24 cellular contexts compared by ENCODE assay signal in the genomic region with DNA sequence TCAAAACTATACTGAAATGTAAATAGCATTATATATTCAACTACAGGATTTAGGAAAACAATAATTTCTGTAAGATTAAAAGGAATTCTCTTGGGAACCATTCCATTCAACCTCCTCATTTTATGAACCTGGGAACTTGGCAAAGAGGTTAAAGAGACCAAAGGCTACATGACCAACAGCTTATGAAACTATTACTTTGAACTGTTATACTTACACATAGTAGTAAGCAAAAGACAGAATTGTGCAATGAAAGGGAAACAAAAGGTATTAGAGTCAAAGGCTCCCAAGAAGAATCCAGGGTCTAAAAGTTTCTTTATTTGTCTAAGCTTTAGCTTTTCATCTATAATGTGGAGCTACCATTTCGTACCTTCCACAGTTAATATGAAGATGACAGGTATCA. TPM values are rescaled to one million over a fixed set of nuclear protein-coding genes. Genes with fewer than 3 reads are reported as not detected.
DNase-seq lines count a peak whose midpoint lies in the region; ATAC-seq, FAIRE-seq and TF ChIP-seq lines count a peak whose summit lies in the region.
"Had no signal": no experiment of that assay in that cellular context is flagged by ENCODE, and none has a peak within 500 bp of the region (broad histone marks: within the 10 kb centered on the region; RNA-seq: fewer than 3 reads in every experiment).

No MANE protein-coding gene starts in this region.

- H4K20me1 ChIP-seq in GM12878 (ENCODE audit: control insufficient read depth, insufficient read depth) = no peaks in the 10 kb centered on the region
- no peaks in the 10 kb centered on the region for H4K20me1 ChIP-seq in neural cell (ENCODE audit: insufficient read depth)

- H3K4me1 ChIP-seq in GM12878 (ENCODE audit: control insufficient read depth, insufficient read depth, low read length) = peaks cover 10% of the 10 kb centered on the region; the same call in 1 of the 2 replicates
- H3K4me1 ChIP-seq: A549 had no signal

- in situ Hi-C loops in GM12878 (cut with MboI) = no loop called here

- SMC1A ChIA-PET in GM12878 (lab: Charles Lee; ENCODE audit: uncharacterized antibody, unreplicated experiment) = interaction anchor here (2.4 kb wide), 1 partner anchor 11 kb away, joined by 7 read pairs; no protein-coding TSS in a partner anchor

- no peak for TF ChIP-seq EP300 in GM12878 (IDR thresholded peaks at IDR 0.05; ENCODE audit: borderline replicate concordance in 1 of 2, control insufficient read depth in 1 of 2, low read depth in 2 of 2, low read length in 2 of 2)
- TF ChIP-seq EP300 in neural cell (conservative IDR thresholded peaks at IDR 0.05; ENCODE audit: poor library complexity, severe bottlenecking) = no peak

- POLR2A ChIA-PET in GM12878 (lab: Charles Lee) = no interaction called here

- WGBS in GM12878 (ENCODE audit: insufficient coverage, insufficient replicate concordance, low lambda C conversion rate, missing lambda C conversion rate) = 96% methylated on average over 1 of the region's 1 CpG

- FAIRE-seq in GM12878 (lab: Jason Lieb, UNC) = no peak
- FAIRE-seq: G401.6, HTR-8/SVneo had no signal

- ATAC-seq in GM12878 (no peak), GM21528 (IDR thresholded peaks at IDR 0.05; ENCODE audit: low FRiP score, unreplicated experiment) (no peak)
- ATAC-seq: A549 had no signal

- H3F3A ChIP-seq in neural cell (ENCODE audit: insufficient read depth, low read length, poor library complexity, severe bottlenecking) = peaks cover 4% of the 10 kb centered on the region

- DNase-seq in CD1c-positive myeloid dendritic cell (ENCODE audit: extremely low spot score) (peak; percentile 24), GM12878 (ENCODE audit: low read depth, low spot score) (no peak), fibroblast of pulmonary artery (ENCODE audit: low read depth) (peak; percentile 41), NCI-H2227 treated with DMSO at 0.1 percent for 48 hours (lab: John Stamatoyannopoulos, UW) (no peak), NCI-H446 (lab: John Stamatoyannopoulos, UW) (no peak), NCI-H2107 (lab: John Stamatoyannopoulos, UW) (no peak)
- DNase-seq: C1 segment of cervical spinal cord, DMS 273 treated with DMSO at 0.1 percent for 48 hours, DND-41, H9, Kasumi-1, MM.1S, NCI-H1105 treated with DMSO at 0.1 percent for 48 hours, NCI-H1694, NCI-H524, SHP77, SK-N-SH had no signal

- H3K36me3 ChIP-seq in GM12878 (ENCODE audit: control insufficient read depth in 2 of 2, insufficient read depth in 2 of 2, low read length in 1 of 2) (no peaks in the 10 kb centered on the region), neural cell (ENCODE audit: insufficient read depth, low read length) (peaks cover 3% of the 10 kb centered on the region)

- no peak for TF ChIP-seq CTCF in GM12878 (IDR thresholded peaks at IDR 0.05 in 2 of 3, conservative IDR thresholded peaks at IDR 0.05 in 1 of 3; ENCODE audit: control insufficient read depth in 2 of 3, extremely low read depth in 1 of 3, insufficient read depth in 1 of 3, low read depth in 3 of 3, low read length in 3 of 3)
- no peak for TF ChIP-seq CTCF in fibroblast of pulmonary artery (IDR thresholded peaks at IDR 0.05; ENCODE audit: low read length, missing control alignments)
- TF ChIP-seq CTCF in neural cell (IDR thresholded peaks at IDR 0.05; ENCODE audit: poor library complexity, severe bottlenecking) = no peak

- H3K4me2 ChIP-seq in GM12878 (ENCODE audit: control insufficient read depth, insufficient read depth) (peak overlapping the region; percentile 27; the same call in 1 of the 2 replicates), neural cell (ENCODE audit: low read length) (peak overlapping the region; percentile 2)
- H3K4me2 ChIP-seq: A549, SK-N-SH had no signal

- TF ChIP-seq RAD21 in GM12878 (IDR thresholded peaks at IDR 0.05; ENCODE audit: insufficient read depth, low read depth, low read length) (no peak), neural cell (conservative IDR thresholded peaks at IDR 0.05) (no peak)

- H3K4me3 ChIP-seq in GM12878 (no peak overlapping the region), fibroblast of pulmonary artery (replicated peaks; ENCODE audit: low read depth, low read length) (no peak overlapping the region), neural cell (ENCODE audit: low read length) (no peak overlapping the region)
- H3K4me3 ChIP-seq: A549 had no signal

- no peak for TF ChIP-seq POLR2A in GM12878 (IDR thresholded peaks at IDR 0.05; ENCODE audit: low read depth, low read length)

- H3K9me3 ChIP-seq in GM12878 (replicated peaks; ENCODE audit: control insufficient read depth, insufficient read depth, low read length) (no peaks in the 10 kb centered on the region), neural cell (ENCODE audit: low read length) (no peaks in the 10 kb centered on the region)
- H3K9me3 ChIP-seq: A549, SK-N-SH had no signal

- BruUV-seq in GM12878 (replicated peaks; lab: Mats Ljungman, UMichigan) = no TSS peak

- H3K9me2 ChIP-seq in neural cell (ENCODE audit: insufficient read depth, low read length) = no peaks in the 10 kb centered on the region
- H3K9me2 ChIP-seq: SK-N-SH had no signal

- CTCF ChIA-PET in GM12878 (lab: Yijun Ruan, JAX) = no interaction called here

- intact Hi-C loops in GM12878 (cut with micrococcal nuclease; ENCODE audit: unreplicated experiment) = no loop called here

- no peak overlapping the region for H2AFZ ChIP-seq in GM12878 (ENCODE audit: control insufficient read depth, low read depth, low read length)
- H2AFZ ChIP-seq in neural cell (ENCODE audit: low read depth, low read length) = no peak overlapping the region

- H3K79me2 ChIP-seq in GM12878 (ENCODE audit: control insufficient read depth, insufficient read depth, low read length) (no peaks in the 10 kb centered on the region), neural cell (replicated peaks; ENCODE audit: insufficient read depth, low read length) (peaks cover 32% of the 10 kb centered on the region)

- H3K27ac ChIP-seq in GM12878 (ENCODE audit: control insufficient read depth, insufficient read depth) = no peak overlapping the region; the same call in 1 of the 2 replicates
- H3K27ac ChIP-seq in neural cell (ENCODE audit: low read length) = no peak overlapping the region
- H3K27ac ChIP-seq: A549 had no signal

- H3K9ac ChIP-seq in GM12878 (ENCODE audit: control insufficient read depth, insufficient read depth, low read length) (no peak overlapping the region), neural cell (ENCODE audit: low read length) (no peak overlapping the region)
- H3K9ac ChIP-seq: SK-N-SH had no signal

- RAD21 ChIA-PET in GM12878 (lab: Charles Lee; ENCODE audit: unreplicated experiment) = interaction anchor here (1.1 kb wide), 1 partner anchor 20 kb away, joined by 3 read pairs; no protein-coding TSS in a partner anchor

- H3K27me3 ChIP-seq in GM12878 (replicated peaks in 1 of 2; ENCODE audit: control insufficient read depth in 2 of 2, insufficient read depth in 2 of 2, low read length in 1 of 2) (no peaks in the 10 kb centered on the region), neural cell (ENCODE audit: insufficient read depth, low read depth, low read length) (no peaks in the 10 kb centered on the region)

RNA-seq across cellular contexts. Expression of gene C9orf72, which starts 7.2 kb away (rescaled TPM):
- 71.6 and 71.7 TPM in 2 replicates for total RNA-seq in GM12878 (2013; cell fraction: nucleolus; rRNA removed)
- 6.0 and 8.1 TPM in 2 replicates for total RNA-seq in GM12878 (2014; rRNA removed)
- 7.3 and 7.6 TPM in 2 replicates for total RNA-seq in GM12878 (2014; rRNA removed; fragmentation: Illumina TruSeq; extraction: Trizol)
- total RNA-seq in GM12878 (2021) = 6.4 and 7.2 TPM in 2 replicates
- polyA plus RNA-seq in GM12878 (2011; ENCODE audit: low read depth) = 2.0 TPM
- polyA plus RNA-seq in GM12878 (2011; rRNA removed) = 8.6 and 15.6 TPM in 2 replicates
- polyA plus RNA-seq in GM12878 (2011; cell fraction: cytosol; rRNA removed) = 1.6 and 2.2 TPM in 2 replicates
- 10.7 and 13.6 TPM in 2 replicates for polyA plus RNA-seq in GM12878 (2011; cell fraction: nucleus; rRNA removed)
- 4.6 and 5.7 TPM in 2 replicates for polyA plus RNA-seq in GM12878 (2012)
- polyA plus RNA-seq in GM12878 (2014; fragmentation: Illumina TruSeq; extraction: Trizol) = 5.8 and 9.7 TPM in 2 replicates
- polyA plus RNA-seq in GM12878 (2014; fragmentation: Nextera tagmentation; extraction: Ambion mirVana) = 1 to 10 TPM; 5.3 to 9.0 TPM
- 3.0 and 4.8 TPM in 2 replicates for polyA plus RNA-seq in GM12878 (2014; rRNA removed)
- polyA plus RNA-seq in GM12878 (2016; fragmentation: Nextera tagmentation; extraction: Ambion mirVana) = 1 to 10 TPM; 6.4 TPM
- polyA minus RNA-seq in GM12878 (2011; rRNA and poly(A)+ RNA removed) = 7.2 and 11.3 TPM in 2 replicates
- 1.9 and 2.8 TPM in 2 replicates for polyA minus RNA-seq in GM12878 (2011; cell fraction: cytosol; rRNA and poly(A)+ RNA removed)
- polyA minus RNA-seq in GM12878 (2011; cell fraction: nucleus; rRNA and poly(A)+ RNA removed) = 14.7 and 15.0 TPM in 2 replicates
- 146 and 166 TPM in 2 replicates for polyA plus RNA-seq in neural cell
- polyA minus RNA-seq in neural cell = 121 and 135 TPM in 2 replicates

RNA-seq across cellular contexts. Expression of gene MOB3B, which starts 36.5 kb away (rescaled TPM):
- total RNA-seq in GM12878 (2013; cell fraction: nucleolus; rRNA removed) = 5.7 and 5.9 TPM in 2 replicates
- total RNA-seq in GM12878 (2014; rRNA removed) = 0.71 and 0.79 TPM in 2 replicates
- total RNA-seq in GM12878 (2014; rRNA removed; fragmentation: Illumina TruSeq; extraction: Trizol) = 0.74 and 1.1 TPM in 2 replicates
- total RNA-seq in GM12878 (2021) = 1.4 and 1.7 TPM in 2 replicates
- 0.17 TPM for polyA plus RNA-seq in GM12878 (2011; ENCODE audit: low read depth)
- polyA plus RNA-seq in GM12878 (2011; rRNA removed) = 2.7 and 2.9 TPM in 2 replicates
- polyA plus RNA-seq in GM12878 (2011; cell fraction: cytosol; rRNA removed) = 1.8 and 2.1 TPM in 2 replicates
- 1.4 and 1.5 TPM in 2 replicates for polyA plus RNA-seq in GM12878 (2011; cell fraction: nucleus; rRNA removed)
- polyA plus RNA-seq in GM12878 (2012) = 0.38 and 0.45 TPM in 2 replicates
- polyA plus RNA-seq in GM12878 (2014; fragmentation: Illumina TruSeq; extraction: Trizol) = 1.5 and 1.6 TPM in 2 replicates
- under 1 TPM; 0.44 to 0.85 TPM for polyA plus RNA-seq in GM12878 (2014; fragmentation: Nextera tagmentation; extraction: Ambion mirVana)
- 0.96 and 1.0 TPM in 2 replicates for polyA plus RNA-seq in GM12878 (2014; rRNA removed)
- polyA plus RNA-seq in GM12878 (2016; fragmentation: Nextera tagmentation; extraction: Ambion mirVana) = under 1 TPM; 0.78 to 0.80 TPM
- polyA minus RNA-seq in GM12878 (2011; rRNA and poly(A)+ RNA removed) = 4.4 and 4.8 TPM in 2 replicates
- 1.5 and 2.0 TPM in 2 replicates for polyA minus RNA-seq in GM12878 (2011; cell fraction: cytosol; rRNA and poly(A)+ RNA removed)
- polyA minus RNA-seq in GM12878 (2011; cell fraction: nucleus; rRNA and poly(A)+ RNA removed) = 2.4 and 3.2 TPM in 2 replicates
- polyA plus RNA-seq in neural cell = 1.8 and 2.2 TPM in 2 replicates
- 2.9 and 3.9 TPM in 2 replicates for polyA minus RNA-seq in neural cell
- total RNA-seq: RPMI7951 had no signal

RNA-seq across cellular contexts. Expression of gene IFNK, which starts 42.0 kb away (rescaled TPM):
- total RNA-seq in GM12878 (2013; cell fraction: nucleolus; rRNA removed) = not detected in 2 replicates
- not detected in 2 replicates for total RNA-seq in GM12878 (2014; rRNA removed)
- not detected in 2 replicates for total RNA-seq in GM12878 (2014; rRNA removed; fragmentation: Illumina TruSeq; extraction: Trizol)
- not detected in 2 replicates for total RNA-seq in GM12878 (2021)
- polyA plus RNA-seq in GM12878 (2011; ENCODE audit: low read depth) = not detected
- not detected in 2 replicates for polyA plus RNA-seq in GM12878 (2011; rRNA removed)
- not detected in 2 replicates for polyA plus RNA-seq in GM12878 (2011; cell fraction: cytosol; rRNA removed)
- not detected in 2 replicates for polyA plus RNA-seq in GM12878 (2011; cell fraction: nucleus; rRNA removed)
- polyA plus RNA-seq in GM12878 (2012) = not detected in 2 replicates
- polyA plus RNA-seq in GM12878 (2014; fragmentation: Illumina TruSeq; extraction: Trizol) = not detected in 2 replicates
- polyA plus RNA-seq in GM12878 (2014; fragmentation: Nextera tagmentation; extraction: Ambion mirVana) = not detected
- 0.06 TPM in 1 of 2 replicates, not detected in the other for polyA plus RNA-seq in GM12878 (2014; rRNA removed)
- polyA plus RNA-seq in GM12878 (2016; fragmentation: Nextera tagmentation; extraction: Ambion mirVana) = not detected
- polyA minus RNA-seq in GM12878 (2011; rRNA and poly(A)+ RNA removed) = not detected in 2 replicates
- polyA minus RNA-seq in GM12878 (2011; cell fraction: cytosol; rRNA and poly(A)+ RNA removed) = not detected in 2 replicates
- not detected in 2 replicates for polyA minus RNA-seq in GM12878 (2011; cell fraction: nucleus; rRNA and poly(A)+ RNA removed)
- not detected in 2 replicates for polyA plus RNA-seq in neural cell
- not detected in 2 replicates for polyA minus RNA-seq in neural cell
- total RNA-seq: H9, RPMI7951 had no signal
- polyA plus RNA-seq: A549, IgD-negative memory B cell, SK-N-SH had no signal

Comparison
In these comparisons a context has a peak if more than half of its experiments do, and no peak if none do; other contexts are left out.
1. DNase-seq: peak in CD1c-positive myeloid dendritic cell (single experiment) and fibroblast of pulmonary artery (single experiment); none in GM12878 (single experiment), NCI-H2227 treated with DMSO at 0.1 percent for 48 hours (single experiment), NCI-H446 (0 of 2) and NCI-H2107 (single experiment).